In genomic region chr3:13522236-13522635, GRCh38 we compare ENCODE assay signal across 18 cellular contexts. TPM values are rescaled to one million over a fixed set of nuclear protein-coding genes. Genes with fewer than 3 reads are reported as not detected.
A peak's percentile ranks its signal among the peaks of the same experiment; 100 is the strongest.
DNase-seq lines count a peak whose midpoint lies in the region; ATAC-seq and TF ChIP-seq lines count a peak whose summit lies in the region.
"Had no signal": no experiment of that assay in that cellular context is flagged by ENCODE, and none has a peak within 500 bp of the region (broad histone marks: within the 10 kb centered on the region; RNA-seq: fewer than 3 reads in every experiment).

No MANE protein-coding gene starts in this region.

- H3K27me3 Mint-ChIP-seq in activated T-helper 2 cell treated with anti-CD3 and anti-CD28 coated beads, Interferon-gamma antibody, Interleukin-2, Interleukin-4, amounts not matched to agents 10 μg/mL and 5 μg/mL and 100 μg/mL, durations not matched to agents 14 hours and 24 hours and 36 hours (ENCODE audit: low read depth) = no peaks in the 10 kb centered on the region

- H3K4me1 ChIP-seq in right cardiac atrium (ENCODE audit: control insufficient read depth, insufficient read depth, low read length) (peaks cover 8% of the 10 kb centered on the region), vagina (peaks cover 56% of the 10 kb centered on the region)

- H3K4me1 Mint-ChIP-seq in activated T-helper 2 cell treated with anti-CD3 and anti-CD28 coated beads, Interferon-gamma antibody, Interleukin-2, Interleukin-4, amounts not matched to agents 10 μg/mL and 5 μg/mL and 100 μg/mL, durations not matched to agents 14 hours and 24 hours and 36 hours (ENCODE audit: low read depth) = no peaks in the 10 kb centered on the region
- H3K4me1 Mint-ChIP-seq: B cell; CD4-positive, CD25-positive, alpha-beta regulatory T cell had no signal

- no peaks in the 10 kb centered on the region for H3K36me3 Mint-ChIP-seq in activated T-helper 2 cell treated with anti-CD3 and anti-CD28 coated beads, Interferon-gamma antibody, Interleukin-2, Interleukin-4, amounts not matched to agents 10 μg/mL and 5 μg/mL and 100 μg/mL, durations not matched to agents 14 hours and 24 hours and 36 hours (ENCODE audit: low read depth)
- H3K36me3 Mint-ChIP-seq: CD4-positive, CD25-positive, alpha-beta regulatory T cell; CD8-positive, alpha-beta T cell had no signal

- no peak overlapping the region for H3K27ac Mint-ChIP-seq in activated T-helper 2 cell treated with anti-CD3 and anti-CD28 coated beads, Interferon-gamma antibody, Interleukin-2, Interleukin-4, amounts not matched to agents 10 μg/mL and 5 μg/mL and 100 μg/mL, durations not matched to agents 14 hours and 24 hours and 36 hours
- H3K27ac Mint-ChIP-seq: B cell; CD4-positive, CD25-positive, alpha-beta regulatory T cell; CD8-positive, alpha-beta T cell had no signal

- peaks cover 6% of the 10 kb centered on the region for H3K9me3 Mint-ChIP-seq in activated T-helper 2 cell treated with anti-CD3 and anti-CD28 coated beads, Interferon-gamma antibody, Interleukin-2, Interleukin-4, amounts not matched to agents 10 μg/mL and 5 μg/mL and 100 μg/mL, durations not matched to agents 14 hours and 24 hours and 36 hours

- intact Hi-C loops in right cardiac atrium (cut with DNase I) = no loop called here
- intact Hi-C loops in Right ventricle myocardium inferior (cut with DNase I) = no loop called here
- intact Hi-C loops in vagina (cut with DNase I) = no loop called here
- intact Hi-C loops in activated T-helper 2 cell treated with anti-CD3 and anti-CD28 coated beads, Interferon-gamma antibody, Interleukin-2, Interleukin-4, amounts not matched to agents 10 μg/mL and 5 μg/mL and 100 μg/mL, durations not matched to agents 14 hours and 24 hours and 36 hours (cut with micrococcal nuclease) = no loop called here

- H3K9me3 ChIP-seq in right cardiac atrium (ENCODE audit: control insufficient read depth, low read length) (no peaks in the 10 kb centered on the region), vagina (no peaks in the 10 kb centered on the region)
- H3K9me3 ChIP-seq: BLaER1, Caco-2 had no signal

- no peaks in the 10 kb centered on the region for H3K36me3 ChIP-seq in vagina
- H3K36me3 ChIP-seq: BLaER1 had no signal

- no peak overlapping the region for H3K4me3 Mint-ChIP-seq in activated T-helper 2 cell treated with anti-CD3 and anti-CD28 coated beads, Interferon-gamma antibody, Interleukin-2, Interleukin-4, amounts not matched to agents 10 μg/mL and 5 μg/mL and 100 μg/mL, durations not matched to agents 14 hours and 24 hours and 36 hours (ENCODE audit: low read depth)
- H3K4me3 Mint-ChIP-seq: B cell; CD4-positive, CD25-positive, alpha-beta regulatory T cell; CD8-positive, alpha-beta T cell had no signal

- no peak overlapping the region for H3K4me3 ChIP-seq in right cardiac atrium (ENCODE audit: low read length)
- no peak overlapping the region for H3K4me3 ChIP-seq in vagina
- H3K4me3 ChIP-seq: BLaER1, GM23248 had no signal

- WGBS in right cardiac atrium = 95% methylated on average over 5 of the region's 5 CpGs

- no peak for TF ChIP-seq CTCF in vagina (IDR thresholded peaks at IDR 0.05)

- H3K27me3 ChIP-seq in right cardiac atrium (ENCODE audit: control insufficient read depth, insufficient read depth) = no peaks in the 10 kb centered on the region
- H3K27me3 ChIP-seq in vagina = no peaks in the 10 kb centered on the region
- H3K27me3 ChIP-seq: BLaER1 had no signal

- ATAC-seq in right cardiac atrium (no peak), Right ventricle myocardium inferior (no peak)
- ATAC-seq: CD8-positive, alpha-beta T cell had no signal

- TF ChIP-seq POLR2A in vagina (IDR thresholded peaks at IDR 0.05) = no peak

- H3K27ac ChIP-seq in right cardiac atrium (ENCODE audit: low read length) (no peak overlapping the region), vagina (peak overlapping the region; percentile 14)
- H3K27ac ChIP-seq: 22Rv1, BLaER1, C4-2B, GM23248 had no signal

- DNase-seq in NCI-H2171 treated with DMSO at 0.1 percent for 48 hours (lab: John Stamatoyannopoulos, UW) (peak; percentile 28), NCI-H2171 (lab: John Stamatoyannopoulos, UW) (no peak), right cardiac atrium (peak in 2 of 3 donors; percentile 4 to 32), Right ventricle myocardium inferior (ENCODE audit: missing footprints) (no peak), vagina (ENCODE audit: extremely low spot score in 2 of 2) (no peak)
- no peak for DNase-seq in activated T-helper 2 cell treated with anti-CD3 and anti-CD28 coated beads, Interferon-gamma antibody, Interleukin-2, Interleukin-4, amounts not matched to agents 10 μg/mL and 5 μg/mL and 100 μg/mL, durations not matched to agents 14 hours and 24 hours and 36 hours (ENCODE audit: low spot score)
- DNase-seq: Caco-2; CD4-positive, CD25-positive, alpha-beta regulatory T cell; CD8-positive, alpha-beta T cell; DMS153; DND-41; GM23248; H7; HCEC 1CT had no signal

RNA-seq across cellular contexts. Expression of gene FBLN2, which starts 26.7 kb away (rescaled TPM):
- total RNA-seq in right cardiac atrium = 100 to 1,000 TPM; 165 to 323 (median 258) TPM
- polyA plus RNA-seq in right cardiac atrium = 124 TPM
- 81.1 TPM for total RNA-seq in Right ventricle myocardium inferior
- total RNA-seq in vagina = 94.3 TPM
- not detected in 2 replicates for total RNA-seq in activated T-helper 2 cell treated with anti-CD3 and anti-CD28 coated beads, Interferon-gamma antibody, Interleukin-2, Interleukin-4, amounts not matched to agents 10 μg/mL and 5 μg/mL and 100 μg/mL, durations not matched to agents 14 hours and 24 hours and 36 hours
- total RNA-seq: CD4-positive, CD25-positive, alpha-beta regulatory T cell had no signal
- polyA plus RNA-seq: CD4-positive, CD25-positive, alpha-beta regulatory T cell had no signal

RNA-seq across cellular contexts. Expression of gene HDAC11, which starts 42.1 kb away (rescaled TPM):
- 10 to 100 TPM; 35.2 to 43.2 (median 40.0) TPM for total RNA-seq in right cardiac atrium
- 51.3 TPM for polyA plus RNA-seq in right cardiac atrium
- 37.5 TPM for total RNA-seq in Right ventricle myocardium inferior
- 12.0 TPM for total RNA-seq in vagina
- 1.7 and 2.6 TPM in 2 replicates for total RNA-seq in activated T-helper 2 cell treated with anti-CD3 and anti-CD28 coated beads, Interferon-gamma antibody, Interleukin-2, Interleukin-4, amounts not matched to agents 10 μg/mL and 5 μg/mL and 100 μg/mL, durations not matched to agents 14 hours and 24 hours and 36 hours

Comparison
In these comparisons a context has a peak if more than half of its experiments do, and no peak if none do; other contexts are left out.
1. DNase-seq: peak in NCI-H2171 treated with DMSO at 0.1 percent for 48 hours (single experiment) and right cardiac atrium (2 of 3); none in NCI-H2171 (single experiment), Right ventricle myocardium inferior (single experiment), vagina (0 of 2) and activated T-helper 2 cell treated with anti-CD3 and anti-CD28 coated beads, Interferon-gamma antibody, Interleukin-2, Interleukin-4, amounts not matched to agents 10 μg/mL and 5 μg/mL and 100 μg/mL, durations not matched to agents 14 hours and 24 hours and 36 hours (single experiment).
2. RNA of gene FBLN2, which starts 26.7 kb away (total RNA-seq): 165 to 323 TPM in right cardiac atrium, 94.3 TPM in vagina (single experiment) and 81.1 TPM in Right ventricle myocardium inferior (single experiment); not detected in activated T-helper 2 cell treated with anti-CD3 and anti-CD28 coated beads, Interferon-gamma antibody, Interleukin-2, Interleukin-4, amounts not matched to agents 10 μg/mL and 5 μg/mL and 100 μg/mL, durations not matched to agents 14 hours and 24 hours and 36 hours; every median in the first group is over 10 times any median in the second.